In the genomic region with DNA sequence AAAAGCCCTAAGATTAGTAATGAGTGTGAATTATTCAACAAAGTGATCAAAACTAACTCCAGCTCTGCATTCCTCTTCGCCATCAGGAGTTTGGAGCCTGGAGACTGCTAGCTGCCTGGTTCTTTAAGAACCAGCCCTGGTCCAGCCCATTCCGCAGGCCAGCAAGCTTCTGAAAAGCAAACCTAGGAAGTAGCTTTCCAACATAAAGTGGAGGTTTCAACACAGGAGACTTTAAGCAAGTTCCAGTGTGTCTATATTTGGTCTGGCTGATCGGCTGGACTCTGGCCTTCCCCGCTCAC, we compare ENCODE assay signal across 8 cellular contexts. TPM values are rescaled to one million over a fixed set of nuclear protein-coding genes. Genes with fewer than 3 reads are reported as not detected.
DNase-seq lines count a peak whose midpoint lies in the region; ATAC-seq, FAIRE-seq and TF ChIP-seq lines count a peak whose summit lies in the region.
"Not testable (repeated sequence)": the region's sequence is repeated elsewhere in the genome, so short reads cannot be mapped to it uniquely, and the experiment has no call there.
"Had no signal": no experiment of that assay in that cellular context is flagged by ENCODE, and none has a peak within 500 bp of the region (broad histone marks: within the 10 kb centered on the region; RNA-seq: fewer than 3 reads in every experiment).

No MANE protein-coding gene starts in this region.

- ATAC-seq in foreskin keratinocyte = not testable (repeated sequence)

- H3K27ac ChIP-seq in foreskin keratinocyte (peak overlapping the region; percentile 77), mesodermal cell (ENCODE audit: low read depth, low read length, severe bottlenecking) (peak overlapping the region; percentile 49)

- H3K4me3 Mint-ChIP-seq in activated CD4-positive, alpha-beta T cell treated with anti-CD3 and anti-CD28 coated beads, Interleukin-2, amount 10 ng/mL, durations not matched to agents 7 days and 5 days = peak overlapping the region; percentile 89

- peak overlapping the region; percentile 99 for H3K27ac Mint-ChIP-seq in activated CD4-positive, alpha-beta T cell treated with anti-CD3 and anti-CD28 coated beads, Interleukin-2, amount 10 ng/mL, durations not matched to agents 7 days and 5 days

- 6 to 55% methylated on average over 2 to 3 of the region's 4 CpGs for WGBS in mesodermal cell (ENCODE audit: insufficient coverage in 2 of 2), 2 experiments

- not testable (repeated sequence) for H3K36me3 ChIP-seq in bronchial epithelial cell (ENCODE audit: control insufficient read depth, insufficient read depth, low read length); mesodermal cell (ENCODE audit: control insufficient read depth, insufficient read depth, low read length)

- not testable (repeated sequence) for H3K9me3 ChIP-seq in mesodermal cell (ENCODE audit: control insufficient read depth, low read length)

- TF ChIP-seq CTCF in LNCaP clone FGC (IDR thresholded peaks at IDR 0.05; ENCODE audit: control insufficient read depth, extremely low read depth, insufficient read depth); bronchial epithelial cell (IDR thresholded peaks at IDR 0.05; ENCODE audit: insufficient read depth, low read length, severe bottlenecking); foreskin keratinocyte (conservative IDR thresholded peaks at IDR 0.05): not testable (repeated sequence)

- not testable (repeated sequence) for H3K9me3 Mint-ChIP-seq in activated CD4-positive, alpha-beta T cell treated with anti-CD3 and anti-CD28 coated beads, Interleukin-2, amount 10 ng/mL, durations not matched to agents 7 days and 5 days

- CTCF ChIA-PET in activated CD4-positive, alpha-beta T cell treated with anti-CD3 and anti-CD28 coated beads, Interleukin-2, amount 10 ng/mL, durations not matched to agents 7 days and 5 days (lab: Charles Lee) = interaction anchor here (0.7 to 2.5 kb wide), 7 partner anchors 10 to 478 kb away, joined by 3 to 7 read pairs (median 5); partner anchors contain the start of gene ACOT4

- POLR2A ChIA-PET in activated CD4-positive, alpha-beta T cell treated with anti-CD3 and anti-CD28 coated beads, Interleukin-2, amount 10 ng/mL, durations not matched to agents 7 days and 5 days (lab: Charles Lee) = interaction anchor here (0.6 to 1.0 kb wide), 4 partner anchors 23 to 446 kb away, joined by 3 to 5 read pairs (median 4); partner anchors contain the start of genes ACOT4 and ACOT6

- H3K27me3 Mint-ChIP-seq in activated CD4-positive, alpha-beta T cell treated with anti-CD3 and anti-CD28 coated beads, Interleukin-2, amount 10 ng/mL, durations not matched to agents 7 days and 5 days = not testable (repeated sequence)

- H3K4me3 ChIP-seq in GM08714 (ENCODE audit: low read length) = peak overlapping the region; percentile 93; the same call in 1 of the 2 replicates
- peak overlapping the region; percentile 59 for H3K4me3 ChIP-seq in LNCaP clone FGC (ENCODE audit: low read depth, low read length)
- peak overlapping the region; percentile 49 for H3K4me3 ChIP-seq in bronchial epithelial cell (ENCODE audit: low read depth, low read length)
- H3K4me3 ChIP-seq in mesodermal cell (ENCODE audit: extremely low read depth, insufficient read depth, low read length, poor library complexity, severe bottlenecking) = peak overlapping the region; percentile 47
- H3K4me3 ChIP-seq in skeletal muscle cell (ENCODE audit: low read depth, low read length) = peak overlapping the region; percentile 55

- not testable (repeated sequence) for FAIRE-seq in bronchial epithelial cell (lab: Jason Lieb, UNC)

- not testable (repeated sequence) for DNase-seq in LNCaP clone FGC (ENCODE audit: low read depth); activated CD4-positive, alpha-beta T cell treated with anti-CD3 and anti-CD28 coated beads, Interleukin-2, amount 10 ng/mL, durations not matched to agents 7 days and 5 days; bronchial epithelial cell (ENCODE audit: low read depth); foreskin keratinocyte; skeletal muscle cell (ENCODE audit: low read depth)

- H3K36me3 Mint-ChIP-seq in activated CD4-positive, alpha-beta T cell treated with anti-CD3 and anti-CD28 coated beads, Interleukin-2, amount 10 ng/mL, durations not matched to agents 7 days and 5 days (ENCODE audit: low read depth) = peaks cover 34% of the 10 kb centered on the region

- peaks cover 41% of the 10 kb centered on the region for H3K4me1 Mint-ChIP-seq in activated CD4-positive, alpha-beta T cell treated with anti-CD3 and anti-CD28 coated beads, Interleukin-2, amount 10 ng/mL, durations not matched to agents 7 days and 5 days

- not testable (repeated sequence) for H3K27me3 ChIP-seq in bronchial epithelial cell (ENCODE audit: control insufficient read depth, insufficient read depth, low read length); foreskin keratinocyte

- not testable (repeated sequence) for H3K4me1 ChIP-seq in foreskin keratinocyte; mesodermal cell (ENCODE audit: control insufficient read depth, insufficient read depth, low read length, poor library complexity, severe bottlenecking)

RNA-seq across cellular contexts. Expression of gene ACOT2, which starts 0.2 kb away (rescaled TPM):
- 10 to 100 TPM; 11.0 to 13.2 TPM for total RNA-seq in activated CD4-positive, alpha-beta T cell treated with anti-CD3 and anti-CD28 coated beads, Interleukin-2, amount 10 ng/mL, durations not matched to agents 7 days and 5 days
- 6.8 and 9.7 TPM in 2 replicates for total RNA-seq in bronchial epithelial cell
- 3.9 and 5.2 TPM in 2 replicates for total RNA-seq in foreskin keratinocyte
- polyA plus RNA-seq in foreskin keratinocyte = 4.9 and 8.1 TPM in 2 replicates
- polyA plus RNA-seq in mesodermal cell (2013, experiment 1 of 2) = 11.2 TPM
- 10.8 TPM for polyA plus RNA-seq in mesodermal cell (2013, experiment 2 of 2)

RNA-seq across cellular contexts. Expression of gene HEATR4, which starts 10.1 kb away (rescaled TPM):
- not detected for total RNA-seq in activated CD4-positive, alpha-beta T cell treated with anti-CD3 and anti-CD28 coated beads, Interleukin-2, amount 10 ng/mL, durations not matched to agents 7 days and 5 days
- total RNA-seq in bronchial epithelial cell (under 0.01 TPM in 1 of 2 replicates, not detected in the other), foreskin keratinocyte (0.14 and 0.21 TPM in 2 replicates)
- 0.04 TPM in 1 of 2 replicates, not detected in the other for polyA plus RNA-seq in foreskin keratinocyte
- polyA plus RNA-seq in mesodermal cell (2013, experiment 1 of 2) = not detected
- not detected for polyA plus RNA-seq in mesodermal cell (2013, experiment 2 of 2)
- total RNA-seq: glomerular endothelial cell had no signal

RNA-seq across cellular contexts. Expression of gene ACOT4, which starts 22.8 kb away (rescaled TPM):
- total RNA-seq in activated CD4-positive, alpha-beta T cell treated with anti-CD3 and anti-CD28 coated beads, Interleukin-2, amount 10 ng/mL, durations not matched to agents 7 days and 5 days = 1 to 10 TPM; 1.4 to 1.6 TPM
- 0.26 TPM in 2 replicates for total RNA-seq in bronchial epithelial cell
- 1.1 and 1.2 TPM in 2 replicates for total RNA-seq in foreskin keratinocyte
- polyA plus RNA-seq in foreskin keratinocyte = 1.00 and 1.2 TPM in 2 replicates
- 0.26 TPM for polyA plus RNA-seq in mesodermal cell (2013, experiment 1 of 2)
- polyA plus RNA-seq in mesodermal cell (2013, experiment 2 of 2) = 0.61 TPM

RNA-seq across cellular contexts. Expression of gene ACOT1, which starts 31.9 kb away (rescaled TPM):
- total RNA-seq in activated CD4-positive, alpha-beta T cell treated with anti-CD3 and anti-CD28 coated beads, Interleukin-2, amount 10 ng/mL, durations not matched to agents 7 days and 5 days = 1 to 10 TPM; 2.4 to 4.3 TPM
- 0.64 and 1.1 TPM in 2 replicates for total RNA-seq in bronchial epithelial cell
- total RNA-seq in foreskin keratinocyte = 2.0 and 2.3 TPM in 2 replicates
- 3.1 and 3.3 TPM in 2 replicates for polyA plus RNA-seq in foreskin keratinocyte
- 4.5 TPM for polyA plus RNA-seq in mesodermal cell (2013, experiment 1 of 2)
- 3.4 TPM for polyA plus RNA-seq in mesodermal cell (2013, experiment 2 of 2)

RNA-seq across cellular contexts. Expression of gene ACOT6, which starts 43.5 kb away (rescaled TPM):
- not detected for total RNA-seq in activated CD4-positive, alpha-beta T cell treated with anti-CD3 and anti-CD28 coated beads, Interleukin-2, amount 10 ng/mL, durations not matched to agents 7 days and 5 days
- not detected in 2 replicates for total RNA-seq in bronchial epithelial cell
- total RNA-seq in foreskin keratinocyte = not detected in 2 replicates
- not detected in 2 replicates for polyA plus RNA-seq in foreskin keratinocyte
- polyA plus RNA-seq in mesodermal cell (2013, experiment 1 of 2) = not detected
- not detected for polyA plus RNA-seq in mesodermal cell (2013, experiment 2 of 2)
- total RNA-seq: glomerular endothelial cell had no signal
